1 cellular context compared by ENCODE assay signal in the genomic region with DNA sequence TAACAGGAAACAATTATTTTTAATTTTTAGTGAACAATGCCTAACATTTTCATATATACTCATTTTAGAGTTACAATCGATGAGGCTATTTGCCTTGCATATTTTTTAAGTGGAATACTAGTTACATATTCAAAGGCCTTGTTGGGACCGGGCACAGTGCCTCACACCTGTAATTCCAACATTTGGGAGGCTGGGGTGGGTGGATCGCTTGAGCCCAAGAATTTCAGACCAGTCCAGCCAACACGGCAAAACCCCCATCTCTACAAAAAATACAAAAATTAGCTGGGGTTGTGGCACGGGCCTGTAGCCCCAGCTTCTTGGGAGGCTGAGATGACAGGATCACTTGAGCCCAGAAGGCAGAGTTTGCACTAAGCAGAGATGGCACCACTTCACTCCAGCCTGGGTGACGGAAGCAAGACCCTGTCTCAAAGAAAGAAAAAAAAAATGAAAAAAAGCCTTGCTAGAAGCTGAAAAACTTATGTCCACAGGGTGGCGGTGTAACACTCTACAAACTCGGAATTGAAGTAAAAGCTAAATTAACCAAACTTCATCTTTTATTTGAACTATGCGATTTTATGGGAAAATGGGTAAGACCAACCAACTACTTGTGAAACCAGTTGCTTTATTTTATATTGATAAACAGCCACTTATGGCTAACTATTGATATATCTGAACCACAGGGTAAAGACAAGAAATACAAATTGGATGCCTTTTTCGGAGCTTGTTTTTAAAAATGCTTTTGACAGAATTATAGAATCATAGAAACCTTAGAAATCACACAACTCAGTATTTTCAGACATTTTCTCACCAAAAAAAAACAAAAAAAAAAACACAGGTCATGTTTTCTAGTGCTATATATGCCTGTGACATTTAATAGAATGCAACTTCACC.
TF ChIP-seq lines count a peak whose summit lies in the region.

No MANE protein-coding gene starts in this region.

TF ChIP-seq in K562, 482 proteins besides CTCF, POLR2A, EP300 and RAD21:
- TF ChIP-seq, protein P1, sequence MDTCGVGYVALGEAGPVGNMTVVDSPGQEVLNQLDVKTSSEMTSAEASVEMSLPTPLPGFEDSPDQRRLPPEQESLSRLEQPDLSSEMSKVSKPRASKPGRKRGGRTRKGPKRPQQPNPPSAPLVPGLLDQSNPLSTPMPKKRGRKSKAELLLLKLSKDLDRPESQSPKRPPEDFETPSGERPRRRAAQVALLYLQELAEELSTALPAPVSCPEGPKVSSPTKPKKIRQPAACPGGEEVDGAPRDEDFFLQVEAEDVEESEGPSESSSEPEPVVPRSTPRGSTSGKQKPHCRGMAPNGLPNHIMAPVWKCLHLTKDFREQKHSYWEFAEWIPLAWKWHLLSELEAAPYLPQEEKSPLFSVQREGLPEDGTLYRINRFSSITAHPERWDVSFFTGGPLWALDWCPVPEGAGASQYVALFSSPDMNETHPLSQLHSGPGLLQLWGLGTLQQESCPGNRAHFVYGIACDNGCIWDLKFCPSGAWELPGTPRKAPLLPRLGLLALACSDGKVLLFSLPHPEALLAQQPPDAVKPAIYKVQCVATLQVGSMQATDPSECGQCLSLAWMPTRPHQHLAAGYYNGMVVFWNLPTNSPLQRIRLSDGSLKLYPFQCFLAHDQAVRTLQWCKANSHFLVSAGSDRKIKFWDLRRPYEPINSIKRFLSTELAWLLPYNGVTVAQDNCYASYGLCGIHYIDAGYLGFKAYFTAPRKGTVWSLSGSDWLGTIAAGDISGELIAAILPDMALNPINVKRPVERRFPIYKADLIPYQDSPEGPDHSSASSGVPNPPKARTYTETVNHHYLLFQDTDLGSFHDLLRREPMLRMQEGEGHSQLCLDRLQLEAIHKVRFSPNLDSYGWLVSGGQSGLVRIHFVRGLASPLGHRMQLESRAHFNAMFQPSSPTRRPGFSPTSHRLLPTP (IDR thresholded peaks at IDR 0.05; ENCODE audit: borderline replicate concordance, extremely low read depth, insufficient read length): no peak
- TF ChIP-seq ZNF274 (IDR thresholded peaks at IDR 0.05; ENCODE audit: borderline replicate concordance, low read depth, low read length) (no peak), SMC3 (conservative IDR thresholded peaks at IDR 0.05; ENCODE audit: insufficient read depth, low read depth, low read length) (peak; percentile 44; the same call in 1 of the 2 replicates), CC2D1A (IDR thresholded peaks at IDR 0.05) (0 out of 2 replicates have a peak, but pooled peaks have one; percentile 20), EP400 (IDR thresholded peaks at IDR 0.05) (0 out of 2 replicates have a peak, but pooled peaks have one; percentile 15), ZNF384 (IDR thresholded peaks at IDR 0.05; ENCODE audit: low read depth, low read length) (peak; percentile 92), ZNF324 (CRISPR knock-in tag; IDR thresholded peaks at IDR 0.05) (no peak), YBX1 (IDR thresholded peaks at IDR 0.05) (no peak)
- TF ChIP-seq, protein P2, sequence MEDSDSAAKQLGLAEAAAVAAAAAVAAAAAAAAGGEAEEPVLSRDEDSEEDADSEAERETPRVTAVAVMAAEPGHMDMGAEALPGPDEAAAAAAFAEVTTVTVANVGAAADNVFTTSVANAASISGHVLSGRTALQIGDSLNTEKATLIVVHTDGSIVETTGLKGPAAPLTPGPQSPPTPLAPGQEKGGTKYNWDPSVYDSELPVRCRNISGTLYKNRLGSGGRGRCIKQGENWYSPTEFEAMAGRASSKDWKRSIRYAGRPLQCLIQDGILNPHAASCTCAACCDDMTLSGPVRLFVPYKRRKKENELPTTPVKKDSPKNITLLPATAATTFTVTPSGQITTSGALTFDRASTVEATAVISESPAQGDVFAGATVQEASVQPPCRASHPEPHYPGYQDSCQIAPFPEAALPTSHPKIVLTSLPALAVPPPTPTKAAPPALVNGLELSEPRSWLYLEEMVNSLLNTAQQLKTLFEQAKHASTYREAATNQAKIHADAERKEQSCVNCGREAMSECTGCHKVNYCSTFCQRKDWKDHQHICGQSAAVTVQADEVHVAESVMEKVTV (CRISPR knock-in tag; IDR thresholded peaks at IDR 0.05): 0 out of 2 replicates have a peak, but pooled peaks have one; percentile 23
- TF ChIP-seq, protein P3, sequence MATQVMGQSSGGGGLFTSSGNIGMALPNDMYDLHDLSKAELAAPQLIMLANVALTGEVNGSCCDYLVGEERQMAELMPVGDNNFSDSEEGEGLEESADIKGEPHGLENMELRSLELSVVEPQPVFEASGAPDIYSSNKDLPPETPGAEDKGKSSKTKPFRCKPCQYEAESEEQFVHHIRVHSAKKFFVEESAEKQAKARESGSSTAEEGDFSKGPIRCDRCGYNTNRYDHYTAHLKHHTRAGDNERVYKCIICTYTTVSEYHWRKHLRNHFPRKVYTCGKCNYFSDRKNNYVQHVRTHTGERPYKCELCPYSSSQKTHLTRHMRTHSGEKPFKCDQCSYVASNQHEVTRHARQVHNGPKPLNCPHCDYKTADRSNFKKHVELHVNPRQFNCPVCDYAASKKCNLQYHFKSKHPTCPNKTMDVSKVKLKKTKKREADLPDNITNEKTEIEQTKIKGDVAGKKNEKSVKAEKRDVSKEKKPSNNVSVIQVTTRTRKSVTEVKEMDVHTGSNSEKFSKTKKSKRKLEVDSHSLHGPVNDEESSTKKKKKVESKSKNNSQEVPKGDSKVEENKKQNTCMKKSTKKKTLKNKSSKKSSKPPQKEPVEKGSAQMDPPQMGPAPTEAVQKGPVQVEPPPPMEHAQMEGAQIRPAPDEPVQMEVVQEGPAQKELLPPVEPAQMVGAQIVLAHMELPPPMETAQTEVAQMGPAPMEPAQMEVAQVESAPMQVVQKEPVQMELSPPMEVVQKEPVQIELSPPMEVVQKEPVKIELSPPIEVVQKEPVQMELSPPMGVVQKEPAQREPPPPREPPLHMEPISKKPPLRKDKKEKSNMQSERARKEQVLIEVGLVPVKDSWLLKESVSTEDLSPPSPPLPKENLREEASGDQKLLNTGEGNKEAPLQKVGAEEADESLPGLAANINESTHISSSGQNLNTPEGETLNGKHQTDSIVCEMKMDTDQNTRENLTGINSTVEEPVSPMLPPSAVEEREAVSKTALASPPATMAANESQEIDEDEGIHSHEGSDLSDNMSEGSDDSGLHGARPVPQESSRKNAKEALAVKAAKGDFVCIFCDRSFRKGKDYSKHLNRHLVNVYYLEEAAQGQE (CRISPR knock-in tag; IDR thresholded peaks at IDR 0.05; ENCODE audit: low read depth): no peak
